ENCODE assay signal across 7 cellular contexts in the genomic region with DNA sequence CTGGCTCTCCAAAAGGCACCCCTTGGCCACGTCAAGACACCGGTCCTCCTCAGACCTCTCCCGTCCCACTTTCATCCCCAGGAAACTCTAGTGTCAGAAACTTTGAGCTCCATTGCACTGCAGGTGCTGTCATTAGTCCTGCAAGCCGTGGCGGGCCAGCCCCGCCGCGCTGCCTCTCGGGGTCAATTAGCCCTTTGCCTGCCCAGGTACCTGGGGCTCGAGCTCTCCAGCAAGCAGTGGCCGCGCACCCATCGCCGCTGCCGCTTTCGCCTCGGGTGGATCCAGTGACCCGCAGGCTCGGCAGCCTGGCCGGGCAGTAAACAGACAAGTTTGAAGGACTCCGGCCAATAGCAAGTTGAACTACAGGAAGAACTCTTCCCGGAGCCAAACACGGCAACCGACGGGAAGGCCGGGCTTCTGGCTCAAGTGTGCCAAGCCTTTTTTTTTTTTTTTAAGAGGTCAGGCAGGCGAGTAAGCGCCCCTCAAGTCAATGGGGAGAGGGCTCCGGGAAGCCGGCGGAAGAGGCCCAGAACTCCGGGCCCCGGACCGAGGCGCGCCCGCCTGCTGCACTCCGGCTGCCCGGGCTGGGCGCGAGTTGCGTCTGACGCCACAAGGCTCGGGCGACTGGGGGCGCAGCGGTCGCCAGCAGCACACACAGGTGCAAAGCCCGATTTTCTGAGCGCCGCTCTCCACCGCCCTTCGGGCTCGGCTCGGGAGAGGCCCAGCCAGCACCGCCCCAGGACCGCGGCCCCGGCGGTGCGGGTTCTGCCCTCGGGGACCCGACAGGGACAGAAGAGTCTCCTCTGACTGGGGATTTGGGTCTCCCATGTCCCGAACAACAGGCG. TPM values are rescaled to one million over a fixed set of nuclear protein-coding genes. Genes with fewer than 3 reads are reported as not detected.
DNase-seq lines count a peak whose midpoint lies in the region; ATAC-seq and TF ChIP-seq lines count a peak whose summit lies in the region.

No MANE protein-coding gene starts in this region.

- peak overlapping the region in 1 of 2 donors; percentile 22 for H3K9ac ChIP-seq in stomach smooth muscle (ENCODE audit: low read length in 2 of 2)

- TF ChIP-seq CTCF in GM12865 (IDR thresholded peaks at IDR 0.05; ENCODE audit: insufficient read depth, low read depth, low read length, missing control alignments), result no peak
- TF ChIP-seq CTCF in chondrocyte (IDR thresholded peaks at IDR 0.05), result no peak
- no peak for TF ChIP-seq CTCF in left lung (IDR thresholded peaks at IDR 0.05)

- H3K4me3 ChIP-seq in GM12865 (ENCODE audit: low read depth, low read length) (peak overlapping the region; percentile 27), left lung (peak overlapping the region; percentile 41 to 47), stomach smooth muscle (ENCODE audit: low read length in 2 of 2) (peak overlapping the region; percentile 78 to 80)

- DNase-seq in GM12865 (ENCODE audit: low read depth) (peak; percentile 30), M059J (ENCODE audit: low read depth) (peak; percentile 19), chondrocyte (ENCODE audit: low spot score) (peak; percentile 83), left lung (peak; percentile 42 to 83), epidermal melanocyte (ENCODE audit: insufficient read length, low spot score) (no peak)

- peaks cover 16% of the 10 kb centered on the region for H3K27me3 Mint-ChIP-seq in chondrocyte (ENCODE audit: low read depth)

- H3K4me1 ChIP-seq in left lung (peaks cover 6 to 11% of the 10 kb centered on the region in 2 donors), stomach smooth muscle (ENCODE audit: control insufficient read depth, insufficient read depth, low read length) (peaks cover 22% of the 10 kb centered on the region)

- peaks cover 43 to 76% of the 10 kb centered on the region in 2 donors for H3K27me3 ChIP-seq in left lung
- H3K27me3 ChIP-seq in stomach smooth muscle (ENCODE audit: control insufficient read depth in 1 of 2, insufficient read depth in 2 of 2, low read length in 2 of 2), result peaks cover 19 to 40% of the 10 kb centered on the region in 2 donors

- H3K4me3 Mint-ChIP-seq in chondrocyte (ENCODE audit: unreplicated experiment), result peak overlapping the region; percentile 87

- H3K9me3 ChIP-seq in left lung (no peaks in the 10 kb centered on the region), stomach smooth muscle (ENCODE audit: control insufficient read depth in 2 of 2, low read length in 2 of 2) (no peaks in the 10 kb centered on the region)

- intact Hi-C loops in left lung (cut with DNase I), result no loop called here

- H3K4me1 Mint-ChIP-seq in chondrocyte (ENCODE audit: low read depth), result peaks cover 19% of the 10 kb centered on the region

- H3K36me3 ChIP-seq in left lung (no peaks in the 10 kb centered on the region), stomach smooth muscle (ENCODE audit: control insufficient read depth in 2 of 2, insufficient read depth in 2 of 2, low read length in 2 of 2) (no peaks in the 10 kb centered on the region)

- H3K36me3 Mint-ChIP-seq in chondrocyte (ENCODE audit: low read depth), result no peaks in the 10 kb centered on the region

- H3K9me3 Mint-ChIP-seq in chondrocyte (ENCODE audit: low read depth), result no peaks in the 10 kb centered on the region

- peak; percentile 62 for ATAC-seq in left lung
- no peak for ATAC-seq in HG02970 (IDR thresholded peaks at IDR 0.05; ENCODE audit: low FRiP score, unreplicated experiment)

- H3K27ac Mint-ChIP-seq in chondrocyte (ENCODE audit: unreplicated experiment), result no peak overlapping the region

- H3K27ac ChIP-seq in left lung (peak overlapping the region; percentile 47 to 63), stomach smooth muscle (ENCODE audit: low read length) (no peak overlapping the region)

RNA-seq across cellular contexts. Expression of gene ERBB4, which starts 1.1 kb away (rescaled TPM):
- not detected in 2 replicates for total RNA-seq in M059J (2014; rRNA removed; shearing (Covaris generic))
- total RNA-seq in chondrocyte (0.77 to 4.1 TPM (median 1.3 TPM) in 3 replicates), left lung (10 to 100 TPM in 1 of 2 donors, 1 to 10 TPM in 1; 6.4 to 16.0 TPM)

Comparison
In these comparisons a context has a peak if more than half of its experiments do, and no peak if none do; other contexts are left out.
1. H3K4me3 ChIP-seq: peak in every context shown above with its lines; median percentile 79 in stomach smooth muscle; 44 in left lung; 27 in GM12865.